Comparison of ENCODE assay signal across 11 cellular contexts in genomic region chr14:71289536-71289935, GRCh38. TPM values are rescaled to one million over a fixed set of nuclear protein-coding genes. Genes with fewer than 3 reads are reported as not detected.
A peak's percentile ranks its signal among the peaks of the same experiment; 100 is the strongest.
DNase-seq lines count a peak whose midpoint lies in the region; ATAC-seq and TF ChIP-seq lines count a peak whose summit lies in the region.
"Had no signal": no experiment of that assay in that cellular context is flagged by ENCODE, and none has a peak within 500 bp of the region (broad histone marks: within the 10 kb centered on the region; RNA-seq: fewer than 3 reads in every experiment).

No MANE protein-coding gene starts in this region.

- H3K4me3 Mint-ChIP-seq in CD8-positive, alpha-beta T cell, result no peak overlapping the region
- H3K4me3 Mint-ChIP-seq in activated CD8-positive, alpha-beta T cell treated with anti-CD3 and anti-CD28 coated beads for 36 hours, result no peak overlapping the region
- no peak overlapping the region for H3K4me3 Mint-ChIP-seq in CD14-positive monocyte
- no peak overlapping the region for H3K4me3 Mint-ChIP-seq in chondrocyte (ENCODE audit: unreplicated experiment)
- H3K4me3 Mint-ChIP-seq: nephron progenitor cell had no signal

- H3K9me3 ChIP-seq in CD8-positive, alpha-beta T cell (ENCODE audit: low read length), result no peaks in the 10 kb centered on the region
- no peaks in the 10 kb centered on the region for H3K9me3 ChIP-seq in gastrocnemius medialis

- peak in 3 of 7 experiments; percentile 3 to 50 (median 7) for DNase-seq in CD8-positive, alpha-beta T cell
- peak; percentile 46 for DNase-seq in activated CD8-positive, alpha-beta T cell treated with anti-CD3 and anti-CD28 coated beads for 36 hours
- no peak for DNase-seq in gastrocnemius medialis
- no peak for DNase-seq in NOMO-1 (lab: John Stamatoyannopoulos, UW; ENCODE audit: unreplicated experiment in 2 of 2)
- DNase-seq in CD14-positive monocyte (ENCODE audit: low spot score), result no peak
- DNase-seq in chondrocyte (ENCODE audit: low spot score), result no peak
- DNase-seq: nephron progenitor cell; stimulated activated CD4-positive, alpha-beta T cell treated with anti-CD3 and anti-CD28 coated beads, Interleukin-4, amount 100 ng/mL, for 24 hours had no signal

- H3K4me1 Mint-ChIP-seq in CD8-positive, alpha-beta T cell (ENCODE audit: low read depth), result peaks cover 8% of the 10 kb centered on the region
- peaks cover 18% of the 10 kb centered on the region for H3K4me1 Mint-ChIP-seq in activated CD8-positive, alpha-beta T cell treated with anti-CD3 and anti-CD28 coated beads for 36 hours (ENCODE audit: low read depth)
- H3K4me1 Mint-ChIP-seq in CD14-positive monocyte (peaks cover 13% of the 10 kb centered on the region), chondrocyte (ENCODE audit: low read depth) (peaks cover 12% of the 10 kb centered on the region)
- H3K4me1 Mint-ChIP-seq: nephron progenitor cell had no signal

- H3K9me3 Mint-ChIP-seq in CD8-positive, alpha-beta T cell, result no peaks in the 10 kb centered on the region
- H3K9me3 Mint-ChIP-seq in activated CD8-positive, alpha-beta T cell treated with anti-CD3 and anti-CD28 coated beads for 36 hours, result peaks cover 5% of the 10 kb centered on the region
- peaks cover 0 to 14% (median 5%) of the 10 kb centered on the region in 7 donors for H3K9me3 Mint-ChIP-seq in CD14-positive monocyte
- peaks cover 9% of the 10 kb centered on the region for H3K9me3 Mint-ChIP-seq in chondrocyte (ENCODE audit: low read depth)

- no peaks in the 10 kb centered on the region for H3K27me3 Mint-ChIP-seq in CD8-positive, alpha-beta T cell (ENCODE audit: low read depth)
- H3K27me3 Mint-ChIP-seq in activated CD8-positive, alpha-beta T cell treated with anti-CD3 and anti-CD28 coated beads for 36 hours, result no peaks in the 10 kb centered on the region
- H3K27me3 Mint-ChIP-seq in CD14-positive monocyte (ENCODE audit: low read depth in 3 of 3) (peaks cover 0 to 3% (median 0%) of the 10 kb centered on the region in 3 donors), chondrocyte (ENCODE audit: low read depth) (peaks cover 7% of the 10 kb centered on the region)

- in situ Hi-C loops in gastrocnemius medialis (cut with MboI; ENCODE audit: low sequenced_read_pairs in 4 of 4), result no loop called here

- intact Hi-C loops in CD8-positive, alpha-beta T cell (cut with DNase I, micrococcal nuclease), result no loop called here
- intact Hi-C loops in activated CD8-positive, alpha-beta T cell treated with anti-CD3 and anti-CD28 coated beads for 36 hours (cut with micrococcal nuclease), result no loop called here
- intact Hi-C loops in gastrocnemius medialis (cut with DNase I; ENCODE audit: low total_unique reads), result no loop called here
- intact Hi-C loops in CD14-positive monocyte (cut with micrococcal nuclease), result no loop called here

- H3K4me1 ChIP-seq in CD8-positive, alpha-beta T cell (ENCODE audit: insufficient read depth, low read length), result no peaks in the 10 kb centered on the region
- H3K4me1 ChIP-seq in gastrocnemius medialis, result no peaks in the 10 kb centered on the region

- H3K36me3 Mint-ChIP-seq in CD8-positive, alpha-beta T cell, result no peaks in the 10 kb centered on the region
- no peaks in the 10 kb centered on the region for H3K36me3 Mint-ChIP-seq in activated CD8-positive, alpha-beta T cell treated with anti-CD3 and anti-CD28 coated beads for 36 hours (ENCODE audit: low read depth)
- H3K36me3 Mint-ChIP-seq in CD14-positive monocyte, result peaks cover 0 to 2% of the 10 kb centered on the region in 2 donors
- peaks cover 1% of the 10 kb centered on the region for H3K36me3 Mint-ChIP-seq in chondrocyte (ENCODE audit: low read depth)

- H3K4me3 ChIP-seq in CD8-positive, alpha-beta T cell (ENCODE audit: low read depth, low read length), result no peak overlapping the region
- no peak overlapping the region for H3K4me3 ChIP-seq in gastrocnemius medialis
- H3K4me3 ChIP-seq: cardiac muscle cell had no signal

- H3K27ac Mint-ChIP-seq in CD8-positive, alpha-beta T cell, result peak overlapping the region; percentile 82
- no peak overlapping the region for H3K27ac Mint-ChIP-seq in activated CD8-positive, alpha-beta T cell treated with anti-CD3 and anti-CD28 coated beads for 36 hours
- peak overlapping the region in 1 of 7 donors; percentile 21 for H3K27ac Mint-ChIP-seq in CD14-positive monocyte
- no peak overlapping the region for H3K27ac Mint-ChIP-seq in chondrocyte (ENCODE audit: unreplicated experiment)
- H3K27ac Mint-ChIP-seq: nephron progenitor cell had no signal

- H3K27me3 ChIP-seq in CD8-positive, alpha-beta T cell (ENCODE audit: insufficient read depth, low read length), result no peaks in the 10 kb centered on the region
- no peaks in the 10 kb centered on the region for H3K27me3 ChIP-seq in gastrocnemius medialis
- H3K27me3 ChIP-seq: cardiac muscle cell had no signal

- no peak overlapping the region for H3K27ac ChIP-seq in CD8-positive, alpha-beta T cell (ENCODE audit: low read depth, low read length)
- no peak overlapping the region for H3K27ac ChIP-seq in gastrocnemius medialis
- H3K27ac ChIP-seq: cardiac muscle cell had no signal

- CTCF ChIA-PET in CD8-positive, alpha-beta T cell (lab: Charles Lee), result interaction anchor here (0.9 kb wide), 1 partner anchor 13 kb away, joined by 3 read pairs; no protein-coding TSS in a partner anchor
- CTCF ChIA-PET in activated CD8-positive, alpha-beta T cell treated with anti-CD3 and anti-CD28 coated beads for 36 hours (lab: Charles Lee), result no interaction called here

- TF ChIP-seq CTCF in CD8-positive, alpha-beta T cell (IDR thresholded peaks at IDR 0.05), result no peak
- TF ChIP-seq CTCF in activated CD8-positive, alpha-beta T cell treated with anti-CD3 and anti-CD28 coated beads for 36 hours (IDR thresholded peaks at IDR 0.05), result no peak
- no peak for TF ChIP-seq CTCF in gastrocnemius medialis (IDR thresholded peaks at IDR 0.05 in 4 of 5, conservative IDR thresholded peaks at IDR 0.05 in 1 of 5)
- TF ChIP-seq CTCF in CD14-positive monocyte (IDR thresholded peaks at IDR 0.05), result no peak
- TF ChIP-seq CTCF in chondrocyte (IDR thresholded peaks at IDR 0.05), result no peak

- no peaks in the 10 kb centered on the region for H3K36me3 ChIP-seq in CD8-positive, alpha-beta T cell (ENCODE audit: insufficient read depth, low read length)
- H3K36me3 ChIP-seq in gastrocnemius medialis, result no peaks in the 10 kb centered on the region
- H3K36me3 ChIP-seq: cardiac muscle cell had no signal

- no peak for TF ChIP-seq POLR2A in gastrocnemius medialis (IDR thresholded peaks at IDR 0.05)

- POLR2A ChIA-PET in CD8-positive, alpha-beta T cell (lab: Charles Lee), result no interaction called here
- POLR2A ChIA-PET in activated CD8-positive, alpha-beta T cell treated with anti-CD3 and anti-CD28 coated beads for 36 hours (lab: Charles Lee), result no interaction called here

- peak; percentile 44 for ATAC-seq in CD8-positive, alpha-beta T cell
- ATAC-seq in GM18907 (IDR thresholded peaks at IDR 0.05; ENCODE audit: unreplicated experiment) (peak; percentile 88), HG02885 (IDR thresholded peaks at IDR 0.05; ENCODE audit: poor library complexity, unreplicated experiment) (peak; percentile 79), gastrocnemius medialis (no peak)
- peak; percentile 56 for ATAC-seq in activated CD8-positive, alpha-beta T cell treated with anti-CD3 and anti-CD28 coated beads for 36 hours

RNA-seq across cellular contexts. Expression of gene SIPA1L1, which starts 30.7 kb away (rescaled TPM):
- total RNA-seq in CD8-positive, alpha-beta T cell, result 10 to 100 TPM; 41.3 to 43.8 TPM
- total RNA-seq in activated CD8-positive, alpha-beta T cell treated with anti-CD3 and anti-CD28 coated beads for 36 hours, result 10 to 100 TPM; 52.0 to 57.7 TPM
- total RNA-seq in gastrocnemius medialis (1 to 10 TPM; 1.9 to 3.4 (median 2.3) TPM), chondrocyte (89.7 to 136 TPM (median 96.1 TPM) in 3 replicates)
- polyA plus RNA-seq in CD14-positive monocyte, result 10 to 100 TPM; 15.6 to 24.5 TPM

Comparison
In these comparisons a context has a peak if more than half of its experiments do, and no peak if none do; other contexts are left out.
1. ATAC-seq: peak in CD8-positive, alpha-beta T cell (single experiment), GM18907 (single experiment), HG02885 (single experiment) and activated CD8-positive, alpha-beta T cell treated with anti-CD3 and anti-CD28 coated beads for 36 hours (single experiment); none in gastrocnemius medialis (0 of 2).
2. RNA of gene SIPA1L1, which starts 30.7 kb away (total RNA-seq): 89.7 to 136 TPM in chondrocyte, 52.0 to 57.7 TPM in activated CD8-positive, alpha-beta T cell treated with anti-CD3 and anti-CD28 coated beads for 36 hours and 41.3 to 43.8 TPM in CD8-positive, alpha-beta T cell; 1.9 to 3.4 TPM in gastrocnemius medialis; every median in the first group is over 4 times any median in the second.